In the genomic region with DNA sequence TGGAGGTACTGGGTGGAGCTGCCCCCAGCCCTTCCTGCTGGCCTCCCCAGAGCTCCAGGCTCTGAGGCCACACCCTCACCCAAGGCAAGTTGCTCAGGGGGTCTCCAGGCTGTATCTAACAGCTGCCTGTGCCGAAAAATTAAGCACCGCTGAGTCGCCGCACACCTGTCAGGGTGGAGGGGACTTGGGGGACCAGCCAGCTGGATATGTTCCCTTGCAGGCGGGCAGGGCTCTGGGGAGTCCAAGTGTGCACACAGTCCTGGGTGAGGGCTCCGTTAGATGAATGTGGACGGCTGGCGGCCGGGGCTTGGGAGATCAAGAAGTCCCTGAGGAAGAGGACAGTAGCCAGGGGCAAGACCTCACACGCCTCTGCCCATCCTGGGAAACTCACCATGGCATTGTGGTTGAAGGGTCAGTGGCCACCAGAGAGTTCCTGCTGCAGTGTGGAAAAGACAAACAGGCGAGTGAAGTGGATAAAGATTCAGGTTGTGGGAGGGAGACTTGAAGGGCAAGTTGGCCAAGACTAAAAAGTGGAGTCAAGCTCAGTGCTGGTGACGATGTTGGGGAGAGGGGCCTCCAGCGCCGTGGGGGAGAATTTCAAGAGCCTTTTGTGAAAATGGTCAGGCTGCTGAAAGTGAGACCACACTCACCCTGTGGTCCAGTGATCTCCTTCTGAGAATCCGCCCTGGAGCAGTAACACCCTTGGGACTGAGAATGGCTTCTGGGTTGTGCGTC, we compare ENCODE assay signal across 20 cellular contexts.
DNase-seq lines count a peak whose midpoint lies in the region; ATAC-seq, FAIRE-seq and TF ChIP-seq lines count a peak whose summit lies in the region.
"Had no signal": no experiment of that assay in that cellular context is flagged by ENCODE, and none has a peak within 500 bp of the region (broad histone marks: within the 10 kb centered on the region; RNA-seq: fewer than 3 reads in every experiment).

No MANE protein-coding gene starts in this region.

- no peak overlapping the region for H2AK9ac ChIP-seq in IMR-90 (replicated peaks; ENCODE audit: low read depth, low read length, poor library complexity)

- H2BK120ac ChIP-seq in IMR-90 (ENCODE audit: low read depth, low read length), result no peak overlapping the region

- H2BK20ac ChIP-seq in IMR-90 (ENCODE audit: low read depth, low read length), result 0 out of 2 replicates have a peak overlapping the region, but pooled peaks have one; percentile 70

- no peak overlapping the region for H4K5ac ChIP-seq in IMR-90 (ENCODE audit: low read depth, low read length)

- H3K4me3 ChIP-seq in BLaER1 (no peak overlapping the region), IMR-90 (ENCODE audit: insufficient read depth, low read depth, low read length) (no peak overlapping the region), kidney (ENCODE audit: low read length in 2 of 2) (no peak overlapping the region)
- H3K4me3 ChIP-seq: A549 had no signal

- no peaks in the 10 kb centered on the region for H3K27me3 ChIP-seq in BLaER1
- H3K27me3 ChIP-seq in IMR-90 (ENCODE audit: control insufficient read depth, insufficient read depth, low read length), result no peaks in the 10 kb centered on the region

- no peak overlapping the region for H4K91ac ChIP-seq in IMR-90 (ENCODE audit: insufficient read depth, low read depth, low read length)

- no peak for TF ChIP-seq RAD21 in IMR-90 (IDR thresholded peaks at IDR 0.05; ENCODE audit: low read length)

- peak overlapping the region; percentile 80 for H3K27ac ChIP-seq in BLaER1
- H3K27ac ChIP-seq in IMR-90 (ENCODE audit: insufficient read depth, low read length), result no peak overlapping the region
- no peak overlapping the region for H3K27ac ChIP-seq in kidney (ENCODE audit: low read depth in 2 of 2, low read length in 2 of 2)
- H3K27ac ChIP-seq: A549, KMS-11 had no signal

- no peak overlapping the region for H3K14ac ChIP-seq in IMR-90 (replicated peaks; ENCODE audit: low read depth, low read length)

- in situ Hi-C loops in IMR-90 (cut with MboI; ENCODE audit: low sequenced_read_pairs), result no loop called here

- no peaks in the 10 kb centered on the region for H3K79me1 ChIP-seq in IMR-90 (ENCODE audit: low read depth in 1 of 2, low read length in 2 of 2)

- H3K9me1 ChIP-seq in IMR-90 (ENCODE audit: insufficient read depth, low read length), result peaks cover 6% of the 10 kb centered on the region

- no peak for FAIRE-seq in kidney (lab: Jason Lieb, UNC)
- FAIRE-seq: A549, GM12892, GM18507, HepG2 had no signal

- H2BK5ac ChIP-seq in IMR-90 (ENCODE audit: low read depth, low read length, poor library complexity, severe bottlenecking), result no peak overlapping the region

- H3K23ac ChIP-seq in IMR-90 (ENCODE audit: low read depth, low read length), result no peak overlapping the region

- TF ChIP-seq CTCF in IMR-90 (conservative IDR thresholded peaks at IDR 0.05; ENCODE audit: low read depth, low read length) (no peak), kidney (IDR thresholded peaks at IDR 0.05; ENCODE audit: borderline replicate concordance, extremely low read depth, insufficient read depth) (no peak)

- no peak overlapping the region for H2BK15ac ChIP-seq in IMR-90 (ENCODE audit: low read depth, low read length)

- no peak overlapping the region for H3K4ac ChIP-seq in IMR-90 (ENCODE audit: low read depth, low read length)

- H3K9ac ChIP-seq in BLaER1 (no peak overlapping the region), IMR-90 (ENCODE audit: low read depth, low read length) (no peak overlapping the region), kidney (ENCODE audit: low read length in 2 of 2) (no peak overlapping the region)
- H3K9ac ChIP-seq: KMS-11 had no signal

- ATAC-seq in IMR-90 (ENCODE audit: low read depth), result no peak
- ATAC-seq: HepG2 had no signal

- H2AK5ac ChIP-seq in IMR-90 (ENCODE audit: low read depth, low read length), result 0 out of 2 replicates have a peak overlapping the region, but pooled peaks have one; percentile 15

- CTCF ChIA-PET in IMR-90 (lab: Yijun Ruan, JAX), result no interaction called here

- no peak overlapping the region for H2AFZ ChIP-seq in IMR-90 (replicated peaks; ENCODE audit: low read length, poor library complexity)

- H3K4me1 ChIP-seq in BLaER1 (peaks cover 53% of the 10 kb centered on the region), IMR-90 (ENCODE audit: control insufficient read depth, insufficient read depth, low read length) (peaks cover 21% of the 10 kb centered on the region), kidney (ENCODE audit: control insufficient read depth in 1 of 2, insufficient read depth in 1 of 2, low read depth in 1 of 2, low read length in 2 of 2) (peaks cover 0 to 6% of the 10 kb centered on the region in 2 donors)
- H3K4me1 ChIP-seq: A549 had no signal

- H3K4me2 ChIP-seq in BLaER1 (peak overlapping the region; percentile 98; the same call in 1 of the 2 replicates), IMR-90 (ENCODE audit: low read depth, low read length) (no peak overlapping the region)
- H3K4me2 ChIP-seq: A549, KMS-11 had no signal

- H3K36me3 ChIP-seq in BLaER1, result no peaks in the 10 kb centered on the region
- H3K36me3 ChIP-seq in IMR-90 (ENCODE audit: control insufficient read depth, insufficient read depth, low read length), result no peaks in the 10 kb centered on the region
- H3K36me3 ChIP-seq in kidney (ENCODE audit: control insufficient read depth in 1 of 2, insufficient read depth in 2 of 2, low read length in 2 of 2), result no peaks in the 10 kb centered on the region

- intact Hi-C loops in IMR-90 (cut with micrococcal nuclease), result no loop called here
- intact Hi-C loops in kidney (cut with DNase I), result no loop called here
- intact Hi-C loops in posterior vena cava (cut with DNase I), result no loop called here

- no peak overlapping the region for H3K18ac ChIP-seq in IMR-90 (ENCODE audit: low read depth, low read length)

- TF ChIP-seq POLR2A in IMR-90 (IDR thresholded peaks at IDR 0.05; ENCODE audit: low read depth, low read length), result no peak

- no peak overlapping the region for H3K56ac ChIP-seq in IMR-90 (ENCODE audit: extremely low read depth, insufficient read depth, low read length)

- POLR2A ChIA-PET in IMR-90 (lab: Charles Lee; ENCODE audit: unreplicated experiment), result no interaction called here

- 83% methylated on average over 11 of the region's 16 CpGs; no CpG with 5 or more reads in 1 of the 2 experiments for whole genome bisulfite sequencing in IMR-90 (ENCODE audit: extremely low coverage in 2 of 2, insufficient read length in 1 of 2), 2 experiments

- H3K9me3 ChIP-seq in BLaER1 (peaks cover 47% of the 10 kb centered on the region), IMR-90 (ENCODE audit: control insufficient read depth, insufficient read depth, low read length) (peaks cover 10% of the 10 kb centered on the region), kidney (ENCODE audit: control insufficient read depth in 1 of 2, low read length in 2 of 2) (peaks cover 0 to 15% of the 10 kb centered on the region in 2 donors)

- dilution Hi-C loops in IMR-90 (cut with HindIII; ENCODE audit: low sequenced_read_pairs, unreplicated experiment), result no loop called here

- H4K20me1 ChIP-seq in BLaER1 (no peaks in the 10 kb centered on the region), IMR-90 (ENCODE audit: insufficient read depth, low read length) (no peaks in the 10 kb centered on the region)

- no TSS peak for BruUV-seq in IMR-90 (replicated peaks; lab: Mats Ljungman, UMichigan)

- no peak overlapping the region for H4K8ac ChIP-seq in IMR-90 (ENCODE audit: low read depth in 2 of 2, low read length in 2 of 2)

- no peak for DNase-seq in IMR-90
- DNase-seq in kidney, result peak; percentile 56
- DNase-seq in posterior vena cava (ENCODE audit: low spot score), result peak; percentile 63
- no peak for DNase-seq in foreskin melanocyte
- DNase-seq in EL, result no peak
- no peak for DNase-seq in AG08395 (ENCODE audit: low spot score)
- DNase-seq: C1 segment of cervical spinal cord; CD8-positive, alpha-beta memory T cell; HFFc6; MV-4-11; NCI-H1417; NCI-H187 treated with DMSO at 0.1 percent for 48 hours; NCI-H345; NCI-H524 treated with DMSO at 0.1 percent for 48 hours had no signal

TF ChIP-seq in IMR-90, 13 proteins besides CTCF, POLR2A, EP300 and RAD21:
- TF ChIP-seq CEBPB (IDR thresholded peaks at IDR 0.05; ENCODE audit: low read depth, low read length), result no peak
- no peak for TF ChIP-seq RCOR1 (IDR thresholded peaks at IDR 0.05; ENCODE audit: insufficient replicate concordance, low read length)
- no peak for TF ChIP-seq MXI1 (IDR thresholded peaks at IDR 0.05; ENCODE audit: borderline replicate concordance, low read depth, low read length)
- TF ChIP-seq NFE2L2 (IDR thresholded peaks at IDR 0.05; ENCODE audit: low read depth, low read length), result no peak
- no peak for TF ChIP-seq CHD1 (IDR thresholded peaks at IDR 0.05; ENCODE audit: low read depth, low read length)
- TF ChIP-seq, protein P1, sequence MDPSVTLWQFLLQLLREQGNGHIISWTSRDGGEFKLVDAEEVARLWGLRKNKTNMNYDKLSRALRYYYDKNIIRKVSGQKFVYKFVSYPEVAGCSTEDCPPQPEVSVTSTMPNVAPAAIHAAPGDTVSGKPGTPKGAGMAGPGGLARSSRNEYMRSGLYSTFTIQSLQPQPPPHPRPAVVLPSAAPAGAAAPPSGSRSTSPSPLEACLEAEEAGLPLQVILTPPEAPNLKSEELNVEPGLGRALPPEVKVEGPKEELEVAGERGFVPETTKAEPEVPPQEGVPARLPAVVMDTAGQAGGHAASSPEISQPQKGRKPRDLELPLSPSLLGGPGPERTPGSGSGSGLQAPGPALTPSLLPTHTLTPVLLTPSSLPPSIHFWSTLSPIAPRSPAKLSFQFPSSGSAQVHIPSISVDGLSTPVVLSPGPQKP (IDR thresholded peaks at IDR 0.05; ENCODE audit: borderline replicate concordance, low read depth, low read length), result no peak
- no peak for TF ChIP-seq MAZ (IDR thresholded peaks at IDR 0.05; ENCODE audit: borderline replicate concordance, low read depth, low read length)
- TF ChIP-seq, protein P2, sequence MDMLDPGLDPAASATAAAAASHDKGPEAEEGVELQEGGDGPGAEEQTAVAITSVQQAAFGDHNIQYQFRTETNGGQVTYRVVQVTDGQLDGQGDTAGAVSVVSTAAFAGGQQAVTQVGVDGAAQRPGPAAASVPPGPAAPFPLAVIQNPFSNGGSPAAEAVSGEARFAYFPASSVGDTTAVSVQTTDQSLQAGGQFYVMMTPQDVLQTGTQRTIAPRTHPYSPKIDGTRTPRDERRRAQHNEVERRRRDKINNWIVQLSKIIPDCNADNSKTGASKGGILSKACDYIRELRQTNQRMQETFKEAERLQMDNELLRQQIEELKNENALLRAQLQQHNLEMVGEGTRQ (IDR thresholded peaks at IDR 0.05; ENCODE audit: low read depth, low read length), result no peak
- TF ChIP-seq FOS (IDR thresholded peaks at IDR 0.05; ENCODE audit: low read depth, low read length), result no peak
- TF ChIP-seq MAFK (IDR thresholded peaks at IDR 0.05; ENCODE audit: low read depth, low read length), result no peak
- TF ChIP-seq RFX5 (IDR thresholded peaks at IDR 0.05; ENCODE audit: low read depth, low read length), result no peak
- TF ChIP-seq SMC3 (IDR thresholded peaks at IDR 0.05; ENCODE audit: low read depth, low read length), result no peak

Comparison
In these comparisons a context has a peak if more than half of its experiments do, and no peak if none do; other contexts are left out.
1. DNase-seq: peak in kidney (single experiment) and posterior vena cava (single experiment); none in IMR-90 (single experiment), foreskin melanocyte (single experiment), EL (single experiment) and AG08395 (single experiment).